18 cellular contexts compared by ENCODE assay signal in genomic region chr6:106803188-106803587, GRCh38.
DNase-seq lines count a peak whose midpoint lies in the region; ATAC-seq and TF ChIP-seq lines count a peak whose summit lies in the region.
"Had no signal": no experiment of that assay in that cellular context is flagged by ENCODE, and none has a peak within 500 bp of the region (broad histone marks: within the 10 kb centered on the region; RNA-seq: fewer than 3 reads in every experiment).

No MANE protein-coding gene starts in this region.

- H3K9ac ChIP-seq in HUES48 (ENCODE audit: low read depth, low read length) (no peak overlapping the region), mesenchymal stem cell (ENCODE audit: low read length) (no peak overlapping the region)
- H3K9ac ChIP-seq: GM23248 had no signal

- H3K79me1 ChIP-seq in mesenchymal stem cell (replicated peaks; ENCODE audit: low read length, poor library complexity, severe bottlenecking), result no peaks in the 10 kb centered on the region

- no peak for TF ChIP-seq CTCF in WTC11 (IDR thresholded peaks at IDR 0.05)
- no peak for TF ChIP-seq CTCF in type B pancreatic cell (conservative IDR thresholded peaks at IDR 0.05)
- no peak for TF ChIP-seq CTCF in WERI-Rb-1 (IDR thresholded peaks at IDR 0.05; ENCODE audit: low read depth, low read length)

- H2BK120ac ChIP-seq in mesenchymal stem cell (ENCODE audit: low read depth, low read length), result no peak overlapping the region

- H3K4me3 Mint-ChIP-seq in WTC11 (no peak overlapping the region), type B pancreatic cell (no peak overlapping the region)
- H3K4me3 Mint-ChIP-seq: CD4-positive, alpha-beta memory T cell had no signal

- no peak overlapping the region for H2BK5ac ChIP-seq in mesenchymal stem cell (ENCODE audit: low read depth, low read length, poor library complexity, severe bottlenecking)

- H3K9me3 ChIP-seq in HUES48 (ENCODE audit: control insufficient read depth, insufficient read depth, low read length), result peaks cover 22% of the 10 kb centered on the region
- H3K9me3 ChIP-seq in mesenchymal stem cell (ENCODE audit: control insufficient read depth, low read length), result peaks cover 6% of the 10 kb centered on the region
- peaks cover 2% of the 10 kb centered on the region for H3K9me3 ChIP-seq in WERI-Rb-1 (ENCODE audit: severe bottlenecking)
- H3K9me3 ChIP-seq: A549, BE2C, HAP-1 had no signal

- H3K23ac ChIP-seq in mesenchymal stem cell (ENCODE audit: low read length in 2 of 2), result no peak overlapping the region

- no peak overlapping the region for H3K4ac ChIP-seq in mesenchymal stem cell (ENCODE audit: low read depth in 1 of 2, low read length in 2 of 2)

- POLR2A ChIA-PET in WTC11 (lab: Charles Lee), result no interaction called here

- peaks cover 64% of the 10 kb centered on the region for H3K4me1 Mint-ChIP-seq in WTC11
- peaks cover 58% of the 10 kb centered on the region for H3K4me1 Mint-ChIP-seq in type B pancreatic cell (ENCODE audit: unreplicated experiment)

- H3K36me3 Mint-ChIP-seq in WTC11, result peaks cover 34% of the 10 kb centered on the region
- peaks cover under 1% of the 10 kb centered on the region for H3K36me3 Mint-ChIP-seq in type B pancreatic cell

- ATAC-seq in WTC11, result no peak
- ATAC-seq: A549, K562 had no signal

- H3K27me3 Mint-ChIP-seq in WTC11 (ENCODE audit: low read depth) (peaks cover 9% of the 10 kb centered on the region), type B pancreatic cell (no peaks in the 10 kb centered on the region)

- peak overlapping the region; percentile 85 for H3K27ac ChIP-seq in HUES48 (ENCODE audit: low read depth, low read length)
- H3K27ac ChIP-seq in mesenchymal stem cell (ENCODE audit: low read length, poor library complexity, severe bottlenecking), result no peak overlapping the region
- no peak overlapping the region for H3K27ac ChIP-seq in WERI-Rb-1
- H3K27ac ChIP-seq: C4-2B, GM23248 had no signal

- H3K27ac Mint-ChIP-seq in WTC11 (peak overlapping the region; percentile 97; the same call in 1 of the 2 replicates), type B pancreatic cell (peak overlapping the region; percentile 97)
- H3K27ac Mint-ChIP-seq: CD4-positive, alpha-beta memory T cell had no signal

- H4K91ac ChIP-seq in mesenchymal stem cell (ENCODE audit: low read length), result no peak overlapping the region

- H3K36me3 ChIP-seq in HUES48 (ENCODE audit: control insufficient read depth, insufficient read depth, low read length), result no peaks in the 10 kb centered on the region
- H3K36me3 ChIP-seq in mesenchymal stem cell (ENCODE audit: control insufficient read depth in 1 of 2, insufficient read depth in 2 of 2, low read depth in 1 of 2, low read length in 2 of 2), result no peaks in the 10 kb centered on the region
- no peaks in the 10 kb centered on the region for H3K36me3 ChIP-seq in WERI-Rb-1
- H3K36me3 ChIP-seq: BE2C, HAP-1 had no signal

- H3K9me3 Mint-ChIP-seq in WTC11, result peaks cover 30% of the 10 kb centered on the region
- peaks cover 11% of the 10 kb centered on the region for H3K9me3 Mint-ChIP-seq in type B pancreatic cell

- no peak overlapping the region for H3K18ac ChIP-seq in mesenchymal stem cell (ENCODE audit: low read depth in 1 of 2, low read length in 2 of 2)

- no peak overlapping the region for H2BK12ac ChIP-seq in mesenchymal stem cell (ENCODE audit: low read length in 2 of 2)

- CTCF ChIA-PET in WTC11 (lab: Charles Lee), result no interaction called here

- no peak overlapping the region for H3K14ac ChIP-seq in mesenchymal stem cell (ENCODE audit: low read length in 2 of 2)

- peaks cover 34% of the 10 kb centered on the region for H3K4me1 ChIP-seq in HUES48 (ENCODE audit: control insufficient read depth, insufficient read depth, low read length)
- peaks cover 20% of the 10 kb centered on the region for H3K4me1 ChIP-seq in mesenchymal stem cell (ENCODE audit: control insufficient read depth, insufficient read depth, low read depth, low read length)
- H3K4me1 ChIP-seq: BE2C had no signal

- H3K27me3 ChIP-seq in HUES48 (ENCODE audit: control insufficient read depth, insufficient read depth, low read length), result no peaks in the 10 kb centered on the region
- peaks cover 15 to 46% of the 10 kb centered on the region in 2 experiments for H3K27me3 ChIP-seq in mesenchymal stem cell (ENCODE audit: control insufficient read depth in 1 of 2, insufficient read depth in 1 of 2, low read length in 2 of 2)
- no peaks in the 10 kb centered on the region for H3K27me3 ChIP-seq in WERI-Rb-1 (ENCODE audit: insufficient read depth, low read depth, severe bottlenecking)
- H3K27me3 ChIP-seq: BE2C had no signal

- no peak overlapping the region for H2BK15ac ChIP-seq in mesenchymal stem cell (ENCODE audit: low read depth, poor library complexity, severe bottlenecking)

- peak overlapping the region; percentile 4 for H2AK5ac ChIP-seq in mesenchymal stem cell (ENCODE audit: low read length, severe bottlenecking)

- DNase-seq in WTC11 (ENCODE audit: low spot score) (no peak), mesenchymal stem cell (no peak), type B pancreatic cell (ENCODE audit: extremely low spot score, unreplicated experiment) (no peak), NCI-H226 (no peak), NOMO-1 treated with dmso at 0.1 percent for 144 hours (lab: John Stamatoyannopoulos, UW; ENCODE audit: unreplicated experiment) (no peak), WERI-Rb-1 (no peak)
- DNase-seq: BE2C; CD4-positive, alpha-beta memory T cell; DMS153; DMS79 treated with DMSO at 0.1 percent for 48 hours; EL; GF-D8; GM23248 had no signal

- no peak overlapping the region for H3K4me2 ChIP-seq in mesenchymal stem cell (ENCODE audit: low read length, poor library complexity, severe bottlenecking)
- H3K4me2 ChIP-seq: A549 had no signal

- H3K4me3 ChIP-seq in HUES48 (ENCODE audit: low read depth, low read length) (no peak overlapping the region), mesenchymal stem cell (ENCODE audit: insufficient read depth in 1 of 2, low read depth in 1 of 2, low read length in 2 of 2) (no peak overlapping the region), WERI-Rb-1 (ENCODE audit: low read depth, low read length) (no peak overlapping the region)
- H3K4me3 ChIP-seq: A549, GM23248, HAP-1, K562 had no signal

- no peak overlapping the region for H4K8ac ChIP-seq in mesenchymal stem cell (ENCODE audit: low read length)

- no peak overlapping the region for H2AFZ ChIP-seq in mesenchymal stem cell (ENCODE audit: low read depth, low read length)
- H2AFZ ChIP-seq: GM23248 had no signal

- WGBS in mesenchymal stem cell, result no CpG with 5 or more reads among the region's 1 CpG

TF ChIP-seq in WTC11, 78 proteins besides CTCF, POLR2A, EP300 and RAD21:
- TF ChIP-seq ZNF512 (CRISPR knock-in tag; IDR thresholded peaks at IDR 0.05; ENCODE audit: borderline replicate concordance), result no peak
- TF ChIP-seq E2F4 (CRISPR knock-in tag; IDR thresholded peaks at IDR 0.05; ENCODE audit: borderline replicate concordance, low read depth), result no peak
- no peak for TF ChIP-seq OVOL2 (CRISPR knock-in tag; IDR thresholded peaks at IDR 0.05; ENCODE audit: borderline replicate concordance)
- TF ChIP-seq TEAD1 (CRISPR knock-in tag; IDR thresholded peaks at IDR 0.05), result 0 out of 2 replicates have a peak, but pooled peaks have one; percentile 22
TF ChIP-seq in WTC11: peak in this region for 1.
